In genomic region chr17:28549274-28550132, GRCh38 we compare ENCODE assay signal across 10 cellular contexts. TPM values are rescaled to one million over a fixed set of nuclear protein-coding genes. Genes with fewer than 3 reads are reported as not detected.
A peak's percentile ranks its signal among the peaks of the same experiment; 100 is the strongest.
DNase-seq lines count a peak whose midpoint lies in the region; ATAC-seq and TF ChIP-seq lines count a peak whose summit lies in the region.
"Had no signal": no experiment of that assay in that cellular context is flagged by ENCODE, and none has a peak within 500 bp of the region (broad histone marks: within the 10 kb centered on the region; RNA-seq: fewer than 3 reads in every experiment).

No MANE protein-coding gene starts in this region.

- no peak for ATAC-seq in SK-N-SH treated with all-trans-retinoic acid at 6 μM for 48 hours
- no peak for ATAC-seq in GM18868 (IDR thresholded peaks at IDR 0.05; ENCODE audit: unreplicated experiment)
- no peak for ATAC-seq in GM18909 (IDR thresholded peaks at IDR 0.05; ENCODE audit: poor library complexity, unreplicated experiment)

- H3K4me3 Mint-ChIP-seq in brain: peak overlapping the region; percentile 41 to 95 (median 94)

- TF ChIP-seq CTCF in SK-N-SH (IDR thresholded peaks at IDR 0.05): no peak
- no peak for TF ChIP-seq CTCF in brain (conservative IDR thresholded peaks at IDR 0.05)

- POLR2A ChIA-PET in SK-N-SH (lab: Yijun Ruan, JAX): no interaction called here

- H3K27me3 Mint-ChIP-seq in brain: peaks cover 7% of the 10 kb centered on the region

- H4K20me1 ChIP-seq in SK-N-SH (ENCODE audit: insufficient read depth): peaks cover 15% of the 10 kb centered on the region

- no peaks in the 10 kb centered on the region for H3K27me3 ChIP-seq in SK-N-SH (ENCODE audit: insufficient read depth)
- H3K27me3 ChIP-seq: cardiac muscle cell had no signal

- H3F3A ChIP-seq in SK-N-SH (replicated peaks; ENCODE audit: insufficient read depth): peaks cover 5% of the 10 kb centered on the region

- H3K4me2 ChIP-seq in SK-N-SH: 0 out of 2 replicates have a peak overlapping the region, but pooled peaks have one; percentile 7

- H3K9me3 ChIP-seq in SK-N-SH: no peaks in the 10 kb centered on the region

- peaks cover 0 to 23% of the 10 kb centered on the region in 2 experiments for H3K36me3 ChIP-seq in SK-N-SH (replicated peaks in 1 of 2; ENCODE audit: control insufficient read depth in 1 of 2, insufficient read depth in 2 of 2, low read length in 1 of 2)

- H3K27ac Mint-ChIP-seq in brain: peak overlapping the region in 4 of 5 experiments; percentile 35 to 95 (median 72)

- no peaks in the 10 kb centered on the region for H3K9me2 ChIP-seq in SK-N-SH

- H3K9ac ChIP-seq in SK-N-SH: no peak overlapping the region

- H3K79me2 ChIP-seq in SK-N-SH (ENCODE audit: insufficient read depth): peaks cover 16% of the 10 kb centered on the region

- CTCF ChIA-PET in SK-N-SH (lab: Yijun Ruan, JAX): interaction anchor here (0.9 to 7.0 kb wide), 17 partner anchors 9 to 68 kb away, joined by 3 to 87 read pairs (median 12); partner anchors contain the start of genes PIGS and RSKR

- TF ChIP-seq RAD21 in SK-N-SH (IDR thresholded peaks at IDR 0.05; ENCODE audit: low read length): no peak

- H3K4me1 ChIP-seq in SK-N-SH (ENCODE audit: control insufficient read depth in 1 of 2, insufficient read depth in 2 of 2, low read depth in 1 of 2, low read length in 1 of 2): peaks cover 3 to 33% of the 10 kb centered on the region in 2 experiments; a peak in 2 of 4 replicates

- H3K36me3 Mint-ChIP-seq in brain: peaks cover 10% of the 10 kb centered on the region

- H3K27ac ChIP-seq in SK-N-SH (ENCODE audit: low read depth in 2 of 2, low read length in 1 of 2): no peak overlapping the region
- H3K27ac ChIP-seq: cardiac muscle cell had no signal

- 92% methylated on average over 2 of the region's 3 CpGs for WGBS in SK-N-SH (ENCODE audit: low lambda C conversion rate)

- no peak for TF ChIP-seq EP300 in SK-N-SH (IDR thresholded peaks at IDR 0.05; ENCODE audit: borderline replicate concordance in 1 of 2, low read depth in 1 of 2, low read length in 1 of 2)

- H2AFZ ChIP-seq in SK-N-SH (ENCODE audit: low read depth): no peak overlapping the region

- DNase-seq in SK-N-SH (no peak), T-helper 1 cell (peak; percentile 48 to 89 (median 62)), DMS79 (lab: John Stamatoyannopoulos, UW) (no peak)
- peak; percentile 56 for DNase-seq in stimulated activated naive CD4-positive, alpha-beta T cell treated with Interleukin-2 at 50 U/mL for 16 hours (lab: John Stamatoyannopoulos, UW)

- H3K9me3 Mint-ChIP-seq in brain: peaks cover 0 to 7% (median 0%) of the 10 kb centered on the region in 5 experiments

- no peak overlapping the region for H3K4me3 ChIP-seq in SK-N-SH (ENCODE audit: low read depth in 2 of 2, low read length in 1 of 2)
- H3K4me3 ChIP-seq: cardiac muscle cell had no signal

- peaks cover 51% of the 10 kb centered on the region for H3K4me1 Mint-ChIP-seq in brain

TF ChIP-seq in SK-N-SH, 30 proteins besides CTCF, POLR2A, EP300 and RAD21 (continues in another document):
- TF ChIP-seq NFIC (IDR thresholded peaks at IDR 0.05; ENCODE audit: borderline replicate concordance) (no peak), YY1 (IDR thresholded peaks at IDR 0.05; ENCODE audit: low read depth) (no peak), FOSL2 (IDR thresholded peaks at IDR 0.05; ENCODE audit: borderline replicate concordance, low read depth) (no peak), JUND (IDR thresholded peaks at IDR 0.05) (no peak), ZBTB33 (IDR thresholded peaks at IDR 0.05; ENCODE audit: borderline replicate concordance, low read depth) (no peak), USF2 (IDR thresholded peaks at IDR 0.05; ENCODE audit: borderline replicate concordance, low read depth, low read length) (no peak), FOXJ3 (CRISPR knock-in tag; IDR thresholded peaks at IDR 0.05) (no peak), TAF1 (IDR thresholded peaks at IDR 0.05; ENCODE audit: borderline replicate concordance, low read depth, low read length) (no peak), POLR2AphosphoS5 (IDR thresholded peaks at IDR 0.05; ENCODE audit: low read depth, low read length) (no peak), SMC3 (IDR thresholded peaks at IDR 0.05; ENCODE audit: low read depth, low read length) (no peak)

TF ChIP-seq in SK-N-SH treated with all-trans-retinoic acid at 6 μM for 48 hours, 23 proteins besides CTCF, POLR2A, EP300 and RAD21 (continues in another document):
- TF ChIP-seq GLIS3 (CRISPR knock-in tag; IDR thresholded peaks at IDR 0.05) (no peak), TSHZ2 (CRISPR knock-in tag; IDR thresholded peaks at IDR 0.05) (no peak), CREB5 (CRISPR knock-in tag; IDR thresholded peaks at IDR 0.05; ENCODE audit: low read depth) (no peak), SNAI2 (CRISPR knock-in tag; IDR thresholded peaks at IDR 0.05) (no peak), ZC3H10 (CRISPR knock-in tag; IDR thresholded peaks at IDR 0.05) (no peak), BACH2 (CRISPR knock-in tag; IDR thresholded peaks at IDR 0.05; ENCODE audit: borderline replicate concordance) (no peak), ESRRG (CRISPR knock-in tag; IDR thresholded peaks at IDR 0.05) (no peak), ISL1 (CRISPR knock-in tag; IDR thresholded peaks at IDR 0.05) (no peak), ZFP30 (CRISPR knock-in tag; IDR thresholded peaks at IDR 0.05) (no peak), ZNF8 (CRISPR knock-in tag; IDR thresholded peaks at IDR 0.05) (no peak)

RNA-seq across cellular contexts. Expression of gene UNC119, which starts 2.9 kb away (rescaled TPM):
- polyA plus RNA-seq in SK-N-SH (2012; rRNA removed): 89.9 and 106 TPM in 2 replicates
- 49.1 and 66.9 TPM in 2 replicates for polyA plus RNA-seq in SK-N-SH (2012; cell fraction: cytosol; rRNA removed)
- polyA plus RNA-seq in SK-N-SH (2012; cell fraction: nucleus; rRNA removed): 187 and 203 TPM in 2 replicates
- 26.8 TPM for polyA plus RNA-seq in brain (ENCODE audit: insufficient read depth, low read depth, low replicate concordance)

RNA-seq across cellular contexts. Expression of gene PIGS, which starts 21.8 kb away (rescaled TPM):
- polyA plus RNA-seq in SK-N-SH (2012; rRNA removed) (54.9 and 78.5 TPM in 2 replicates), brain (ENCODE audit: insufficient read depth, low read depth, low replicate concordance) (76.9 TPM)
- 46.0 and 65.3 TPM in 2 replicates for polyA plus RNA-seq in SK-N-SH (2012; cell fraction: cytosol; rRNA removed)
- 60.3 and 73.0 TPM in 2 replicates for polyA plus RNA-seq in SK-N-SH (2012; cell fraction: nucleus; rRNA removed)

RNA-seq across cellular contexts. Expression of gene ALDOC, which starts 27.2 kb away (rescaled TPM):
- polyA plus RNA-seq in SK-N-SH (2012; rRNA removed) (10.1 and 10.3 TPM in 2 replicates), brain (ENCODE audit: insufficient read depth, low read depth, low replicate concordance) (570 TPM)
- polyA plus RNA-seq in SK-N-SH (2012; cell fraction: cytosol; rRNA removed): 5.8 and 9.9 TPM in 2 replicates
- 7.8 and 9.9 TPM in 2 replicates for polyA plus RNA-seq in SK-N-SH (2012; cell fraction: nucleus; rRNA removed)

RNA-seq across cellular contexts. Expression of gene FOXN1, which starts 43.4 kb away (rescaled TPM):
- not detected in 2 replicates for polyA plus RNA-seq in SK-N-SH (2012; rRNA removed)
- not detected in 2 replicates for polyA plus RNA-seq in SK-N-SH (2012; cell fraction: cytosol; rRNA removed)
- not detected in 2 replicates for polyA plus RNA-seq in SK-N-SH (2012; cell fraction: nucleus; rRNA removed)
- not detected for polyA plus RNA-seq in brain (ENCODE audit: insufficient read depth, low read depth, low replicate concordance)
- polyA plus RNA-seq: cardiac muscle cell, neural cell had no signal

RNA-seq across cellular contexts. Expression of gene SPAG5, which starts 49.3 kb away (rescaled TPM):
- polyA plus RNA-seq in SK-N-SH (2012; rRNA removed) (36.5 and 42.3 TPM in 2 replicates), brain (ENCODE audit: insufficient read depth, low read depth, low replicate concordance) (60.3 TPM)
- polyA plus RNA-seq in SK-N-SH (2012; cell fraction: cytosol; rRNA removed): 28.0 and 31.0 TPM in 2 replicates
- polyA plus RNA-seq in SK-N-SH (2012; cell fraction: nucleus; rRNA removed): 100 and 104 TPM in 2 replicates

Comparison
In these comparisons a context has a peak if more than half of its experiments do, and no peak if none do; other contexts are left out.
1. DNase-seq: peak in T-helper 1 cell (5 of 5) and stimulated activated naive CD4-positive, alpha-beta T cell treated with Interleukin-2 at 50 U/mL for 16 hours (single experiment); none in SK-N-SH (single experiment) and DMS79 (single experiment).
2. RNA of gene ALDOC, which starts 27.2 kb away (polyA plus RNA-seq): 570 TPM in brain (single experiment); 5.8 to 10.3 TPM in SK-N-SH; every median in the first group is over 10 times any median in the second.